In genomic region chr12:100868487-100868886, GRCh38 we compare ENCODE assay signal across 13 cellular contexts.
DNase-seq lines count a peak whose midpoint lies in the region; ATAC-seq and TF ChIP-seq lines count a peak whose summit lies in the region.
"Had no signal": no experiment of that assay in that cellular context is flagged by ENCODE, and none has a peak within 500 bp of the region (broad histone marks: within the 10 kb centered on the region; RNA-seq: fewer than 3 reads in every experiment).

No MANE protein-coding gene starts in this region.

- H3K36me3 ChIP-seq in ovary (no peaks in the 10 kb centered on the region), left lung (no peaks in the 10 kb centered on the region)

- ATAC-seq in stimulated activated naive CD8-positive, alpha-beta T cell treated with anti-CD3 and anti-CD28 coated beads, Interleukin-15, Interleukin-2, amounts not matched to agents 100 U/mL and 50 U/mL, for 24 hours: no peak
- no peak for ATAC-seq in left lung
- ATAC-seq: activated naive CD4-positive, alpha-beta T cell treated with anti-CD3 and anti-CD28 coated beads, Interleukin-2, amount 50 U/mL, for 72 hours had no signal

- no peaks in the 10 kb centered on the region for H3K4me1 ChIP-seq in ovary (ENCODE audit: insufficient read depth)
- no peaks in the 10 kb centered on the region for H3K4me1 ChIP-seq in left lung

- WGBS in ovary, 3 donors: 80 to 83% (median 80%) methylated on average over 1 of the region's 1 CpG

- H3K27ac ChIP-seq in ovary (no peak overlapping the region), left lung (no peak overlapping the region)

- no peaks in the 10 kb centered on the region for H3K4me1 Mint-ChIP-seq in nephron progenitor cell

- TF ChIP-seq CTCF in nephron progenitor cell (IDR thresholded peaks at IDR 0.05) (no peak), ovary (IDR thresholded peaks at IDR 0.05) (no peak), left lung (IDR thresholded peaks at IDR 0.05) (no peak)

- H3K4me3 Mint-ChIP-seq in nephron progenitor cell: no peak overlapping the region

- peak; percentile 14 for DNase-seq in GM04504 (ENCODE audit: low read depth)
- peak; percentile 45 for DNase-seq in NCI-H226
- DNase-seq in dedifferentiated amniotic fluid mesenchymal stem cell (ENCODE audit: extremely low spot score): peak; percentile 17
- DNase-seq in non-pigmented ciliary epithelial cell (ENCODE audit: low read depth): peak; percentile 17
- DNase-seq in nephron progenitor cell: no peak
- no peak for DNase-seq in stimulated activated naive CD8-positive, alpha-beta T cell treated with anti-CD3 and anti-CD28 coated beads, Interleukin-15, Interleukin-2, amounts not matched to agents 100 U/mL and 50 U/mL, for 24 hours
- no peak for DNase-seq in ovary
- DNase-seq in left lung: no peak
- DNase-seq: cerebellar nuclear complex, erythroblast, NCI-H2029, occipital lobe had no signal

- intact Hi-C loops in ovary (cut with DNase I): no loop called here
- intact Hi-C loops in left lung (cut with DNase I): no loop called here

- no peaks in the 10 kb centered on the region for H3K27me3 ChIP-seq in ovary
- H3K27me3 ChIP-seq in left lung: no peaks in the 10 kb centered on the region

- peaks cover 5% of the 10 kb centered on the region for H3K9me3 Mint-ChIP-seq in nephron progenitor cell

- H3K36me3 Mint-ChIP-seq in nephron progenitor cell (ENCODE audit: low read depth): no peaks in the 10 kb centered on the region

- H3K9me3 ChIP-seq in ovary (no peaks in the 10 kb centered on the region), left lung (peaks cover 0 to under 1% of the 10 kb centered on the region in 2 donors)

- TF ChIP-seq POLR2A in ovary (IDR thresholded peaks at IDR 0.05): no peak

- H3K4me3 ChIP-seq in ovary (no peak overlapping the region), left lung (no peak overlapping the region)

- no peak overlapping the region for H3K27ac Mint-ChIP-seq in nephron progenitor cell
- H3K27ac Mint-ChIP-seq: activated naive CD4-positive, alpha-beta T cell treated with anti-CD3 and anti-CD28 coated beads, Interleukin-2, amount 50 U/mL, for 72 hours had no signal

- peaks cover 2% of the 10 kb centered on the region for H3K27me3 Mint-ChIP-seq in nephron progenitor cell (ENCODE audit: low read depth, poor library complexity)

- no peak for TF ChIP-seq EP300 in ovary (IDR thresholded peaks at IDR 0.05)

Comparison
In these comparisons a context has a peak if more than half of its experiments do, and no peak if none do; other contexts are left out.
1. DNase-seq: peak in GM04504 (single experiment), NCI-H226 (single experiment), dedifferentiated amniotic fluid mesenchymal stem cell (single experiment) and non-pigmented ciliary epithelial cell (single experiment); none in nephron progenitor cell (single experiment), stimulated activated naive CD8-positive, alpha-beta T cell treated with anti-CD3 and anti-CD28 coated beads, Interleukin-15, Interleukin-2, amounts not matched to agents 100 U/mL and 50 U/mL, for 24 hours (single experiment), ovary (0 of 5) and left lung (0 of 2).